ENCODE assay signal across 8 cellular contexts in the genomic region with DNA sequence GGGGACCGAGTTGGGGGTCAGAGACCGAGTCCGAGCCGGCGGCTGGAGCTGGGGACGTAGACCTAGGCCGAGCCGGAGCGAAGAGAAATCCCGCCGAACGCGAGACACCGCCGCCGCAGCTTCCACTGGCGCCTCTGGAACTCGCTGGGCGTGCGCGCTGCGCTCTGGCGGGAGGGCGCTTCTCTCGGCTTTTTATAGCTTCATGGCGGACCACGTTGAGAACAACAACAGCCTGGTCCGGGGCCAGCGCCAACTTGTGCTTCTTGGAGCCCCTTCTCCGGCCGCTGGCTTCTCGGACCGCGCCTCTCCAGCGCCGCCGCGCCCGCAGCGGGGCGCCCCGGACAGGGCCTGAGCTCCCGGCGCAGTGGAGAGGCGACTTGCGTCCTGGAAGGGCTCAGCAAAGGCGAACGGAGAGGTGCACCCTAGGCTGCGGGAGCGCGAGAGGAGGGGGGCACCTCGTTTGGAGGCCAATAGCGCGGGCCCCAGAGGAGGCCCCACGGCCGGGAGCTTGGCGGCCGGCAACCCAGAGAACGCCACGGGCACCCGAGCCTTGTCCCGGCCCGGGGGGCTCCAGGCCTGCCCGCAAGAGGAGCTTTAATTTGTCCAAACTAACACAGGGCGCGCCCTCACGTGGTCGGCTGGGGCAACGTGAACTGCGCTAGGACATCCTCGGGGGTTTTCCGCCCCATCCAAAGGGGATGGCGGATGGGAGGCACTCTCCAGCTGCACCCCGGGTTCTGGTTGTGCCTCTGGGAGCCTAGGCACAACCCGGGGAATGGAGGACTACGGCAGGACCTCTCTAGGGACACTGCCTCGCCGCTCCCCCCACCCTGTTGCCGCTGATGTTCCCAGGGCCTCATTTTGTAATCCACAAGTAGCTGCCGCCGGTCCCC. TPM values are rescaled to one million over a fixed set of nuclear protein-coding genes. Genes with fewer than 3 reads are reported as not detected.
DNase-seq lines count a peak whose midpoint lies in the region; ATAC-seq, FAIRE-seq and TF ChIP-seq lines count a peak whose summit lies in the region.

No MANE protein-coding gene starts in this region.

- H3K4me2 ChIP-seq in fibroblast of lung (ENCODE audit: extremely low read depth, insufficient read depth, low read length), result peak overlapping the region; percentile 72

- no peaks in the 10 kb centered on the region for H3K27me3 ChIP-seq in fibroblast of lung (ENCODE audit: control insufficient read depth, insufficient read depth, low read length)

- no peaks in the 10 kb centered on the region for H3K9me3 Mint-ChIP-seq in natural killer cell

- H4K20me1 ChIP-seq in fibroblast of lung (ENCODE audit: control insufficient read depth, extremely low read depth, insufficient read depth, low read length), result no peaks in the 10 kb centered on the region

- no peaks in the 10 kb centered on the region for H3K27me3 Mint-ChIP-seq in natural killer cell (ENCODE audit: low read depth in 2 of 2)

- peak overlapping the region; percentile 16 to 86 for H3K27ac Mint-ChIP-seq in natural killer cell

- DNase-seq in AG10803 (ENCODE audit: low read depth), result peak; percentile 78
- DNase-seq in HuH-7.5 (ENCODE audit: low spot score), result peak; percentile 95
- DNase-seq in RCC 7860 (ENCODE audit: low spot score), result peak; percentile 60
- DNase-seq in activated T-helper 1 cell treated with anti-CD3 and anti-CD28 coated beads, Interleukin-2, amount 50 U/mL, for 16 hours (ENCODE audit: low read depth in 1 of 2, low spot score in 1 of 2), result peak; percentile 82 to 89
- DNase-seq in fibroblast of lung (ENCODE audit: low read depth in 2 of 2), result peak; percentile 67 to 86
- DNase-seq in natural killer cell, result peak; percentile 81
- peak; percentile 81 for DNase-seq in stimulated activated naive CD4-positive, alpha-beta T cell treated with Interleukin-2 at 50 U/mL for 16 hours (lab: John Stamatoyannopoulos, UW)

- peak overlapping the region; percentile 86 for H3K27ac ChIP-seq in fibroblast of lung (ENCODE audit: insufficient read depth, low read length)

- peaks cover 3% of the 10 kb centered on the region for H3K4me1 ChIP-seq in fibroblast of lung (ENCODE audit: control insufficient read depth, extremely low read depth, insufficient read depth, low read length)

- FAIRE-seq in RCC 7860 (lab: Jason Lieb, UNC), result no peak

- H2AFZ ChIP-seq in fibroblast of lung (ENCODE audit: low read length), result peak overlapping the region; percentile 89

- intact Hi-C loops in natural killer cell (cut with micrococcal nuclease), result loop anchor here (2.0 kb wide), 1 partner anchor 38 kb away; the partner anchor contains the start of gene HMCES

- peak overlapping the region; percentile 73 for H3K4me3 Mint-ChIP-seq in natural killer cell

- H3K79me2 ChIP-seq in fibroblast of lung (ENCODE audit: control insufficient read depth, insufficient read depth, low read length), result peaks cover 7% of the 10 kb centered on the region

- ATAC-seq in GM19023 (IDR thresholded peaks at IDR 0.05; ENCODE audit: unreplicated experiment) (peak; percentile 35), natural killer cell (peak; percentile 27 to 58 (median 53))

- H3K4me3 ChIP-seq in AG10803 (ENCODE audit: low read length) (peak overlapping the region; percentile 95), fibroblast of lung (replicated peaks in 1 of 4; ENCODE audit: control extremely low read depth in 1 of 4, insufficient read depth in 1 of 4, low read depth in 3 of 4, low read length in 4 of 4) (peak overlapping the region; percentile 54 to 93 (median 81))

- TF ChIP-seq CTCF in AG10803 (conservative IDR thresholded peaks at IDR 0.05; ENCODE audit: low read length), result peak; percentile 55
- TF ChIP-seq CTCF in fibroblast of lung (conservative IDR thresholded peaks at IDR 0.05 in 1 of 2, IDR thresholded peaks at IDR 0.05 in 1 of 2; ENCODE audit: low read depth in 1 of 2, low read length in 2 of 2), result peak; percentile 43 to 45
- peak; percentile 44 for TF ChIP-seq CTCF in natural killer cell (IDR thresholded peaks at IDR 0.05)

- no peaks in the 10 kb centered on the region for H3K36me3 Mint-ChIP-seq in natural killer cell

- no peaks in the 10 kb centered on the region for H3K9me3 ChIP-seq in fibroblast of lung (ENCODE audit: control insufficient read depth, insufficient read depth, low read depth, low read length)

- H3K4me1 Mint-ChIP-seq in natural killer cell, result peaks cover 24 to 50% of the 10 kb centered on the region in 2 donors

- H3K9ac ChIP-seq in fibroblast of lung (ENCODE audit: insufficient read depth, low read length), result peak overlapping the region; percentile 85

- no peaks in the 10 kb centered on the region for H3K36me3 ChIP-seq in fibroblast of lung (ENCODE audit: control insufficient read depth, insufficient read depth, low read length)

RNA-seq across cellular contexts. Expression of gene HMCES, which starts 37.7 kb away (rescaled TPM):
- 11.8 and 12.2 TPM in 2 replicates for total RNA-seq in fibroblast of lung
- polyA plus RNA-seq in fibroblast of lung, result 22.6 and 22.8 TPM in 2 replicates
- 30.0 and 34.9 TPM in 2 replicates for polyA plus RNA-seq in fibroblast of lung (2012)
- 16.7 and 20.0 TPM in 2 replicates for polyA minus RNA-seq in fibroblast of lung (ENCODE audit: low replicate concordance)
- 10 to 100 TPM; 37.3 to 42.8 (median 40.9) TPM for total RNA-seq in natural killer cell

Comparison
In these comparisons a context has a peak if more than half of its experiments do, and no peak if none do; other contexts are left out.
1. Peak in every context shown above with its lines: DNase-seq, ATAC-seq, H3K4me3 ChIP-seq and H3K27ac ChIP-seq.